8 cellular contexts compared by ENCODE assay signal in genomic region chr6:31546962-31547726, GRCh38. TPM values are rescaled to one million over a fixed set of nuclear protein-coding genes. Genes with fewer than 3 reads are reported as not detected.
DNase-seq lines count a peak whose midpoint lies in the region; ATAC-seq and TF ChIP-seq lines count a peak whose summit lies in the region.

NFKBIL1 (plus strand) TSS chr6:31547608; CDS start chr6:31547695, 87 bp downstream.

- ATAC-seq in GM21423 (IDR thresholded peaks at IDR 0.05; ENCODE audit: unreplicated experiment) = peak; percentile 75
- peak; percentile 81 for ATAC-seq in PC-3

- peak within 1 kb of the TSS; percentile 71 for H3K27ac ChIP-seq in CD8-positive, alpha-beta memory T cell (ENCODE audit: low read depth, low read length)
- peak within 1 kb of the TSS; percentile 41 for H3K27ac ChIP-seq in PC-3 (ENCODE audit: low read length)

- no TSS peak for BruUV-seq in PC-3 (replicated peaks; lab: Mats Ljungman, UMichigan)

- peak within 1 kb of the TSS; percentile 97 for H3K9ac ChIP-seq in PC-3 (ENCODE audit: low read length)

- peak within 1 kb of the TSS; percentile 82 for H2AFZ ChIP-seq in PC-3 (ENCODE audit: low read length)

- peak within 1 kb of the TSS; percentile 96 for H3K4me2 ChIP-seq in PC-3 (ENCODE audit: low read length)

- POLR2A ChIA-PET in CD8-positive, alpha-beta memory T cell (lab: Charles Lee) = interaction anchor here (0.5 to 2.2 kb wide), 6 partner anchors 25 to 183 kb away, joined by 3 to 9 read pairs (median 4); partner anchors contain the start of genes LTA, MICB and NCR3
- POLR2A ChIA-PET in PC-3 (lab: Charles Lee; ENCODE audit: unreplicated experiment) = interaction anchor here (0.6 to 0.7 kb wide), 2 partner anchors 85 to 1427 kb away, joined by 3 read pairs; no protein-coding TSS in a partner anchor

- no peaks in the 10 kb centered on the region for H4K20me1 ChIP-seq in PC-3 (ENCODE audit: low read length)

- peaks cover 30% of the 10 kb centered on the region for H3K4me1 ChIP-seq in CD8-positive, alpha-beta memory T cell (ENCODE audit: insufficient read depth, low read length)
- H3K4me1 ChIP-seq in PC-3 (ENCODE audit: insufficient read depth, low read length) (peaks cover 20% of the 10 kb centered on the region), mononuclear cell (ENCODE audit: insufficient read depth, low read length) (peaks cover 55% of the 10 kb centered on the region)

- H3K79me2 ChIP-seq in PC-3 (ENCODE audit: low read length) = peaks cover 33% of the 10 kb centered on the region

- H3K9me3 ChIP-seq in CD8-positive, alpha-beta memory T cell (ENCODE audit: low read length) = no peaks in the 10 kb centered on the region
- H3K9me3 ChIP-seq in PC-3 (ENCODE audit: low read length) (no peaks in the 10 kb centered on the region), mononuclear cell (ENCODE audit: low read depth, low read length) (no peaks in the 10 kb centered on the region)

- H3K4me3 ChIP-seq in CD8-positive, alpha-beta memory T cell (ENCODE audit: low read length) = peak within 1 kb of the TSS; percentile 67
- H3K4me3 ChIP-seq in PC-3 (ENCODE audit: low read length) = peak within 1 kb of the TSS; percentile 76
- peak within 1 kb of the TSS; percentile 54 for H3K4me3 ChIP-seq in epithelial cell of esophagus (ENCODE audit: low read length)
- peak within 1 kb of the TSS; percentile 36 for H3K4me3 ChIP-seq in mononuclear cell (ENCODE audit: low read length)

- no peaks in the 10 kb centered on the region for H3K27me3 Mint-ChIP-seq in CD8-positive, alpha-beta memory T cell
- peaks cover 1% of the 10 kb centered on the region for H3K27me3 Mint-ChIP-seq in IgD-negative memory B cell

- intact Hi-C loops in PC-3 (cut with micrococcal nuclease) = loop anchor here (1.0 to 5.0 kb wide), 3 partner anchors 51 to 120 kb away; partner anchors contain the start of genes CSNK2B and LY6G5B

- H3K9me2 ChIP-seq in PC-3 (replicated peaks; ENCODE audit: low read length) = no peaks in the 10 kb centered on the region

- no peaks in the 10 kb centered on the region for H3F3A ChIP-seq in PC-3 (ENCODE audit: low read length, unreplicated experiment)

- peaks cover 0 to 7% (median 0%) of the 10 kb centered on the region in 3 donors for H3K36me3 Mint-ChIP-seq in CD8-positive, alpha-beta memory T cell
- no peaks in the 10 kb centered on the region for H3K36me3 Mint-ChIP-seq in IgD-negative memory B cell

- TF ChIP-seq CTCF in PC-3 (conservative IDR thresholded peaks at IDR 0.05; ENCODE audit: low read depth, low read length) (no peak), epithelial cell of esophagus (IDR thresholded peaks at IDR 0.05; ENCODE audit: insufficient read depth, low read depth, low read length, missing control alignments) (no peak)

- H3K27me3 ChIP-seq in CD8-positive, alpha-beta memory T cell (ENCODE audit: insufficient read depth, low read length, poor library complexity, severe bottlenecking) = no peaks in the 10 kb centered on the region
- H3K27me3 ChIP-seq in PC-3 (ENCODE audit: low read length) = no peaks in the 10 kb centered on the region
- H3K27me3 ChIP-seq in mononuclear cell (ENCODE audit: insufficient read depth, low read length) = no peaks in the 10 kb centered on the region

- peak within 1 kb of the TSS; percentile 74 to 93 (median 91) for H3K4me3 Mint-ChIP-seq in CD8-positive, alpha-beta memory T cell
- peak within 1 kb of the TSS; percentile 76 to 98 (median 88) for H3K4me3 Mint-ChIP-seq in IgD-negative memory B cell

- CTCF ChIA-PET in CD8-positive, alpha-beta memory T cell (lab: Charles Lee) = interaction anchor here (0.7 to 32.2 kb wide), 8 partner anchors 10 to 524 kb away, joined by 3 to 576 read pairs (median 3); partner anchors contain the start of genes BAG6, LST1, LTB and NCR3
- CTCF ChIA-PET in PC-3 (lab: Charles Lee) = interaction anchor here (0.6 to 2.1 kb wide), 3 partner anchors 51 to 278 kb away, joined by 3 to 9 read pairs (median 4); no protein-coding TSS in a partner anchor

- no peaks in the 10 kb centered on the region for H3K9me3 Mint-ChIP-seq in CD8-positive, alpha-beta memory T cell
- H3K9me3 Mint-ChIP-seq in IgD-negative memory B cell = no peaks in the 10 kb centered on the region

- H3K27ac Mint-ChIP-seq in CD8-positive, alpha-beta memory T cell = peak within 1 kb of the TSS; percentile 83 to 99 (median 96)
- peak within 1 kb of the TSS; percentile 86 to 97 (median 88) for H3K27ac Mint-ChIP-seq in IgD-negative memory B cell

- no peaks in the 10 kb centered on the region for H3K36me3 ChIP-seq in CD8-positive, alpha-beta memory T cell (ENCODE audit: insufficient read depth, low read length)
- peaks cover 8% of the 10 kb centered on the region; the same call in 1 of the 2 replicates for H3K36me3 ChIP-seq in PC-3 (ENCODE audit: low read depth, low read length)

- H3K4me1 Mint-ChIP-seq in CD8-positive, alpha-beta memory T cell = peaks cover 38 to 50% (median 49%) of the 10 kb centered on the region in 3 donors
- peaks cover 18 to 32% (median 30%) of the 10 kb centered on the region in 3 donors for H3K4me1 Mint-ChIP-seq in IgD-negative memory B cell

- peak; percentile 84 to 92 (median 87) for DNase-seq in CD8-positive, alpha-beta memory T cell
- DNase-seq in PC-3 (peak; percentile 95), activated T-cell treated with anti-CD3 and anti-CD28 coated beads for 4 hours (peak; percentile 83), epithelial cell of esophagus (ENCODE audit: low read depth) (peak; percentile 98)
- DNase-seq in stimulated activated CD8-positive, alpha-beta memory T cell treated with anti-CD3 and anti-CD28 coated beads, Interleukin-2, amount 100 ng/mL, for 48 hours (ENCODE audit: low read depth in 2 of 2) = peak; percentile 85 to 91

RNA-seq across cellular contexts. Expression of gene NFKBIL1, which starts in this region (rescaled TPM):
- total RNA-seq in CD8-positive, alpha-beta memory T cell = 10 to 100 TPM; 13.5 to 13.8 TPM
- polyA plus RNA-seq in CD8-positive, alpha-beta memory T cell = 6.9 TPM
- polyA plus RNA-seq in IgD-negative memory B cell = 11.5 TPM
- total RNA-seq in PC-3 (2014; rRNA removed) (38.2 and 46.9 TPM in 2 replicates), mononuclear cell (9.8 TPM)

Comparison
In these comparisons a context has a peak if more than half of its experiments do, and no peak if none do; other contexts are left out.
1. Peak in every context shown above with its lines: DNase-seq, ATAC-seq, H3K4me3 ChIP-seq and H3K27ac ChIP-seq.